Comparison of ENCODE assay signal across 18 cellular contexts in genomic region chr10:125169279-125169678, GRCh38. TPM values are rescaled to one million over a fixed set of nuclear protein-coding genes. Genes with fewer than 3 reads are reported as not detected.
DNase-seq lines count a peak whose midpoint lies in the region; ATAC-seq and TF ChIP-seq lines count a peak whose summit lies in the region.
"Had no signal": no experiment of that assay in that cellular context is flagged by ENCODE, and none has a peak within 500 bp of the region (broad histone marks: within the 10 kb centered on the region; RNA-seq: fewer than 3 reads in every experiment).

No MANE protein-coding gene starts in this region.

- H3K27me3 ChIP-seq in SK-N-SH (ENCODE audit: insufficient read depth) = peaks cover 6% of the 10 kb centered on the region; the same call in 1 of the 2 replicates
- H3K27me3 ChIP-seq in GM23338 (ENCODE audit: insufficient read depth) = no peaks in the 10 kb centered on the region
- H3K27me3 ChIP-seq in sigmoid colon = no peaks in the 10 kb centered on the region
- H3K27me3 ChIP-seq: BLaER1 had no signal

- POLR2A ChIA-PET in SK-N-SH (lab: Yijun Ruan, JAX) = no interaction called here

- TF ChIP-seq CTCF in SK-N-SH (IDR thresholded peaks at IDR 0.05) (no peak), GM23338 (conservative IDR thresholded peaks at IDR 0.05; ENCODE audit: low read depth in 2 of 2) (no peak), fibroblast of villous mesenchyme (IDR thresholded peaks at IDR 0.05; ENCODE audit: insufficient read depth, low read depth, low read length) (no peak), sigmoid colon (IDR thresholded peaks at IDR 0.05) (no peak), mesothelial cell of epicardium (IDR thresholded peaks at IDR 0.05; ENCODE audit: unreplicated experiment) (no peak)

- ATAC-seq in SK-N-SH treated with all-trans-retinoic acid at 6 μM for 48 hours = no peak
- no peak for ATAC-seq in GM23338
- ATAC-seq: CD8-positive, alpha-beta T cell had no signal

- H3K4me2 ChIP-seq in SK-N-SH (no peak overlapping the region), GM23338 (no peak overlapping the region)
- H3K4me2 ChIP-seq: BLaER1 had no signal

- H3K36me3 Mint-ChIP-seq in GM23338 (ENCODE audit: low read depth) (no peaks in the 10 kb centered on the region), mesothelial cell of epicardium (no peaks in the 10 kb centered on the region)
- H3K36me3 Mint-ChIP-seq: CD8-positive, alpha-beta T cell had no signal

- intact Hi-C loops in sigmoid colon (cut with DNase I) = loop anchor here (10.0 kb wide), 1 partner anchor 176 kb away; no protein-coding TSS in a partner anchor

- H3K27me3 Mint-ChIP-seq in GM23338 (ENCODE audit: insufficient read depth, low read depth, poor library complexity) (peaks cover 4% of the 10 kb centered on the region), mesothelial cell of epicardium (ENCODE audit: low read depth) (peaks cover 3% of the 10 kb centered on the region)
- H3K27me3 Mint-ChIP-seq: CD4-positive, CD25-positive, alpha-beta regulatory T cell had no signal

- H3K27ac Mint-ChIP-seq in GM23338 = no peak overlapping the region
- H3K27ac Mint-ChIP-seq in mesothelial cell of epicardium = no peak overlapping the region
- H3K27ac Mint-ChIP-seq: B cell; CD4-positive, CD25-positive, alpha-beta regulatory T cell; CD8-positive, alpha-beta T cell had no signal

- TF ChIP-seq EP300 in SK-N-SH (IDR thresholded peaks at IDR 0.05; ENCODE audit: borderline replicate concordance in 1 of 2, low read depth in 1 of 2, low read length in 1 of 2) = no peak
- no peak for TF ChIP-seq EP300 in sigmoid colon (IDR thresholded peaks at IDR 0.05)

- no peak for TF ChIP-seq POLR2A in sigmoid colon (IDR thresholded peaks at IDR 0.05)

- no peaks in the 10 kb centered on the region for H3F3A ChIP-seq in SK-N-SH (replicated peaks; ENCODE audit: insufficient read depth)
- no peaks in the 10 kb centered on the region for H3F3A ChIP-seq in GM23338 (replicated peaks; ENCODE audit: low read depth)

- H3K9ac ChIP-seq in SK-N-SH = no peak overlapping the region
- H3K9ac ChIP-seq: BLaER1 had no signal

- H3K4me1 Mint-ChIP-seq in GM23338 = peaks cover 13% of the 10 kb centered on the region
- H3K4me1 Mint-ChIP-seq in mesothelial cell of epicardium = peaks cover 11% of the 10 kb centered on the region
- H3K4me1 Mint-ChIP-seq: B cell; CD4-positive, CD25-positive, alpha-beta regulatory T cell had no signal

- no peaks in the 10 kb centered on the region for H4K20me1 ChIP-seq in SK-N-SH (ENCODE audit: insufficient read depth)
- no peaks in the 10 kb centered on the region for H4K20me1 ChIP-seq in GM23338 (replicated peaks; ENCODE audit: insufficient read depth)
- H4K20me1 ChIP-seq: BLaER1 had no signal

- H3K9me3 ChIP-seq in SK-N-SH = no peaks in the 10 kb centered on the region
- no peaks in the 10 kb centered on the region for H3K9me3 ChIP-seq in sigmoid colon
- H3K9me3 ChIP-seq: BLaER1, Caco-2 had no signal

- H3K9me2 ChIP-seq in SK-N-SH = no peaks in the 10 kb centered on the region
- H3K9me2 ChIP-seq in GM23338 (ENCODE audit: insufficient read depth) = no peaks in the 10 kb centered on the region

- H3K36me3 ChIP-seq in SK-N-SH (replicated peaks in 1 of 2; ENCODE audit: control insufficient read depth in 1 of 2, insufficient read depth in 2 of 2, low read length in 1 of 2) (no peaks in the 10 kb centered on the region), GM23338 (ENCODE audit: insufficient read depth) (no peaks in the 10 kb centered on the region), sigmoid colon (no peaks in the 10 kb centered on the region)
- H3K36me3 ChIP-seq: BLaER1 had no signal

- H3K27ac ChIP-seq in SK-N-SH (ENCODE audit: low read depth in 2 of 2, low read length in 1 of 2) = peak overlapping the region in 1 of 2 experiments; percentile 12; a peak in 1 of 4 replicates
- no peak overlapping the region for H3K27ac ChIP-seq in GM23338 (ENCODE audit: low read depth)
- H3K27ac ChIP-seq in sigmoid colon = no peak overlapping the region
- H3K27ac ChIP-seq: 22Rv1, BLaER1, C4-2B had no signal

- H3K4me3 ChIP-seq in SK-N-SH (ENCODE audit: low read depth in 2 of 2, low read length in 1 of 2) (no peak overlapping the region), GM23338 (no peak overlapping the region), fibroblast of villous mesenchyme (ENCODE audit: low read depth, low read length) (no peak overlapping the region), sigmoid colon (no peak overlapping the region)
- H3K4me3 ChIP-seq: BLaER1 had no signal

- no peak for TF ChIP-seq RAD21 in SK-N-SH (IDR thresholded peaks at IDR 0.05; ENCODE audit: low read length)

- H3K4me3 Mint-ChIP-seq in GM23338 (no peak overlapping the region), mesothelial cell of epicardium (no peak overlapping the region)
- H3K4me3 Mint-ChIP-seq: B cell; CD4-positive, CD25-positive, alpha-beta regulatory T cell; CD8-positive, alpha-beta T cell had no signal

- H3K79me2 ChIP-seq in SK-N-SH (ENCODE audit: insufficient read depth) (no peaks in the 10 kb centered on the region), GM23338 (replicated peaks; ENCODE audit: insufficient read depth) (no peaks in the 10 kb centered on the region)

- no peaks in the 10 kb centered on the region for H3K9me3 Mint-ChIP-seq in GM23338
- H3K9me3 Mint-ChIP-seq in mesothelial cell of epicardium = no peaks in the 10 kb centered on the region
- H3K9me3 Mint-ChIP-seq: CD8-positive, alpha-beta T cell had no signal

- CTCF ChIA-PET in SK-N-SH (lab: Yijun Ruan, JAX) = interaction anchor here (0.9 kb wide), 3 partner anchors 40 to 529 kb away, joined by 3 read pairs; no protein-coding TSS in a partner anchor

- H2AFZ ChIP-seq in SK-N-SH (ENCODE audit: low read depth) (no peak overlapping the region), GM23338 (0 out of 2 replicates have a peak overlapping the region, but pooled peaks have one; percentile 32)

- peak; percentile 53 for DNase-seq in SK-N-SH
- no peak for DNase-seq in GM23338 (ENCODE audit: low spot score)
- peak; percentile 42 for DNase-seq in fibroblast of villous mesenchyme (ENCODE audit: low read depth)
- peak; percentile 1 for DNase-seq in sigmoid colon
- DNase-seq in kidney tubule cell (ENCODE audit: low spot score) = no peak
- DNase-seq in mesothelial cell of epicardium (ENCODE audit: low spot score in 2 of 2, unreplicated experiment in 2 of 2) = no peak
- DNase-seq: Caco-2; CD4-positive, CD25-positive, alpha-beta regulatory T cell; CD8-positive, alpha-beta T cell; DMS153; DND-41; H7; HCEC 1CT had no signal

- peaks cover 0 to 15% of the 10 kb centered on the region in 2 experiments; a peak in 1 of 4 replicates for H3K4me1 ChIP-seq in SK-N-SH (ENCODE audit: control insufficient read depth in 1 of 2, insufficient read depth in 2 of 2, low read depth in 1 of 2, low read length in 1 of 2)
- 0 out of 2 replicates have a peak, but pooled peaks cover 4% of the 10 kb centered on the region for H3K4me1 ChIP-seq in GM23338 (ENCODE audit: insufficient read depth)
- no peaks in the 10 kb centered on the region for H3K4me1 ChIP-seq in sigmoid colon
- H3K4me1 ChIP-seq: Caco-2 had no signal

- 69% methylated on average over 7 of the region's 7 CpGs for WGBS in SK-N-SH (ENCODE audit: low lambda C conversion rate)
- 86 to 90% methylated on average over 7 of the region's 7 CpGs for WGBS in sigmoid colon, 2 donors

TF ChIP-seq in SK-N-SH, 30 proteins besides CTCF, POLR2A, EP300 and RAD21:
- TF ChIP-seq GATA2 (CRISPR knock-in tag; IDR thresholded peaks at IDR 0.05) (peak; percentile 73), JUND (IDR thresholded peaks at IDR 0.05) (no peak)

TF ChIP-seq in SK-N-SH treated with all-trans-retinoic acid at 6 μM for 48 hours, 23 proteins besides CTCF, POLR2A, EP300 and RAD21 (continues in another document):
- TF ChIP-seq ZFP3 (CRISPR knock-in tag; IDR thresholded peaks at IDR 0.05) (no peak), CSDC2 (CRISPR knock-in tag; IDR thresholded peaks at IDR 0.05) (no peak)

TF ChIP-seq in GM23338, 12 proteins besides CTCF, POLR2A, EP300 and RAD21 (continues in another document):
- no peak for TF ChIP-seq STAT1 (IDR thresholded peaks at IDR 0.05; ENCODE audit: unreplicated experiment)
- TF ChIP-seq ETS1 (IDR thresholded peaks at IDR 0.05) = no peak
- no peak for TF ChIP-seq EZH2phosphoT487 (IDR thresholded peaks at IDR 0.05; ENCODE audit: unreplicated experiment)

RNA-seq across cellular contexts. Expression of gene CTBP2, which starts 8.9 kb away (rescaled TPM):
- polyA plus RNA-seq in SK-N-SH (2012; rRNA removed) (51.5 and 69.7 TPM in 2 replicates), GM23338 (2016; fragmentation: Nextera tagmentation; extraction: Ambion mirVana) (133 and 138 TPM in 2 replicates), sigmoid colon (10 to 100 TPM; 49.9 to 62.4 (median 52.0) TPM)
- 41.0 and 63.0 TPM in 2 replicates for polyA plus RNA-seq in SK-N-SH (2012; cell fraction: cytosol; rRNA removed)
- polyA plus RNA-seq in SK-N-SH (2012; cell fraction: nucleus; rRNA removed) = 128 and 129 TPM in 2 replicates
- 233 and 265 TPM in 2 replicates for total RNA-seq in GM23338 (2014; rRNA removed; shearing (Covaris generic))
- total RNA-seq in fibroblast of villous mesenchyme (74.3 and 84.7 TPM in 2 replicates), sigmoid colon (10 to 100 TPM; 31.2 to 57.1 (median 47.5) TPM), mesothelial cell of epicardium (115 to 122 TPM (median 121 TPM) in 3 replicates)

Comparison
In these comparisons a context has a peak if more than half of its experiments do, and no peak if none do; other contexts are left out.
1. DNase-seq: peak in SK-N-SH (single experiment), fibroblast of villous mesenchyme (single experiment) and sigmoid colon (single experiment); none in GM23338 (single experiment), kidney tubule cell (single experiment) and mesothelial cell of epicardium (0 of 2).